10 cellular contexts compared by ENCODE assay signal in the genomic region with DNA sequence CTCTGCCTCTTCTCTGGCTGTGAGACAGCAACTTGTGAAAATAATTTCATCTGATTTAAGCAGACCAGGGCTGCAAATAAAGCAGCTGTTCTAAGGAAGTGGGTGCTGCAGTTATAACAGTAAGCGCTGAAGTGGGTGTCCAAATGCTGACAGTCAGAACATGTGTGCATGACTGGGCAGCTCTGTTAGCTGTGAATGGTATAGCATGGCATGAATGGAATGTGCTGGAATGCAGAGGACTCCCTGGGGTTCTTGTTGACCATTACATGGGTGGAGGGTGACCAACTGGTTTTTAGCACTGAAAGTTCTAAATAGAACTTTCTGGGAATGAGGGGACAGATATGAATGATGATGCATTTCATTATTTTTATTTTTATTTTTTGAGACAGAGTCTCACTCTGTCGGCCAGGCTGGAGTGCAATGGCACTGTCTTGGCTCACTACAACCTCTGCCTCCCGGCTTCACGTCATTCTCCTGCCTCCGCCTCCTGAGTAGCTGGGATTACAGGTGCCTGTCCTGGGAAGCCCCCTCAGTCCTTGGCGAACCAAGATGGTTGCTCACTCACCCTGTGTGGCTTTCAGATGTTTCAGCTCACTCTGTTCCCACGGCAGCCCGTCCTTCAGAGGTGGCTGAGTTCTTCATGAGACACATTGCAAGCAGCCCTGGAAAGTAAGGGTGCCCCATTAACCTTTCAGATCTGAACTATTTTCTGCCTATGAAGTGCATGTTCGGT.
A peak's percentile ranks its signal among the peaks of the same experiment; 100 is the strongest.
DNase-seq lines count a peak whose midpoint lies in the region; TF ChIP-seq lines count a peak whose summit lies in the region.
"Had no signal": no experiment of that assay in that cellular context is flagged by ENCODE, and none has a peak within 500 bp of the region (broad histone marks: within the 10 kb centered on the region; RNA-seq: fewer than 3 reads in every experiment).

No MANE protein-coding gene starts in this region.

- H3K9me3 ChIP-seq in cardiac muscle cell (ENCODE audit: low read depth) (no peaks in the 10 kb centered on the region), prostate gland (no peaks in the 10 kb centered on the region), ovary (no peaks in the 10 kb centered on the region)

- no peak overlapping the region for H3K4me3 Mint-ChIP-seq in activated T-helper 2 cell treated with anti-CD3 and anti-CD28 coated beads, Interferon-gamma antibody, Interleukin-2, Interleukin-4, amounts not matched to agents 10 μg/mL and 5 μg/mL and 100 μg/mL, durations not matched to agents 14 hours and 24 hours and 36 hours (ENCODE audit: low read depth)

- H3K36me3 ChIP-seq in cardiac muscle cell = no peaks in the 10 kb centered on the region
- no peaks in the 10 kb centered on the region for H3K36me3 ChIP-seq in prostate gland
- H3K36me3 ChIP-seq in ovary = no peaks in the 10 kb centered on the region

- H3K4me1 ChIP-seq in cardiac muscle cell (ENCODE audit: low read depth) (no peaks in the 10 kb centered on the region), prostate gland (replicated peaks) (no peaks in the 10 kb centered on the region), ovary (ENCODE audit: insufficient read depth) (peaks cover 2% of the 10 kb centered on the region)

- no peak for TF ChIP-seq POLR2A in prostate gland (IDR thresholded peaks at IDR 0.05)
- TF ChIP-seq POLR2A in ovary (IDR thresholded peaks at IDR 0.05) = no peak

- no peaks in the 10 kb centered on the region for H3K4me1 Mint-ChIP-seq in activated T-helper 2 cell treated with anti-CD3 and anti-CD28 coated beads, Interferon-gamma antibody, Interleukin-2, Interleukin-4, amounts not matched to agents 10 μg/mL and 5 μg/mL and 100 μg/mL, durations not matched to agents 14 hours and 24 hours and 36 hours (ENCODE audit: low read depth)

- H3K27ac ChIP-seq in cardiac muscle cell = no peak overlapping the region
- no peak overlapping the region for H3K27ac ChIP-seq in prostate gland
- H3K27ac ChIP-seq in ovary = no peak overlapping the region

- intact Hi-C loops in prostate gland (cut with DNase I) = no loop called here
- intact Hi-C loops in ovary (cut with DNase I) = no loop called here
- intact Hi-C loops in activated T-helper 2 cell treated with anti-CD3 and anti-CD28 coated beads, Interferon-gamma antibody, Interleukin-2, Interleukin-4, amounts not matched to agents 10 μg/mL and 5 μg/mL and 100 μg/mL, durations not matched to agents 14 hours and 24 hours and 36 hours (cut with micrococcal nuclease) = no loop called here

- no peaks in the 10 kb centered on the region for H3K27me3 ChIP-seq in cardiac muscle cell
- H3K27me3 ChIP-seq in prostate gland (replicated peaks; ENCODE audit: insufficient read depth) = no peaks in the 10 kb centered on the region
- H3K27me3 ChIP-seq in ovary = no peaks in the 10 kb centered on the region

- DNase-seq in ELF-1 (ENCODE audit: low read depth, low spot score) = peak; percentile 50
- DNase-seq in SW480 (ENCODE audit: low spot score) = peak; percentile 44
- DNase-seq in cardiac muscle cell (ENCODE audit: low read depth in 1 of 2, low spot score in 1 of 2) = peak; percentile 68 to 95
- DNase-seq in prostate gland (ENCODE audit: low spot score) = peak; percentile 48
- no peak for DNase-seq in NCI-H524 treated with DMSO at 0.1 percent for 48 hours (lab: John Stamatoyannopoulos, UW)
- no peak for DNase-seq in ovary
- DNase-seq in activated T-helper 2 cell treated with anti-CD3 and anti-CD28 coated beads, Interferon-gamma antibody, Interleukin-2, Interleukin-4, amounts not matched to agents 10 μg/mL and 5 μg/mL and 100 μg/mL, durations not matched to agents 14 hours and 24 hours and 36 hours (ENCODE audit: low spot score) = no peak
- DNase-seq in dermis blood vessel endothelial cell = no peak
- DNase-seq: NCI-H187; stimulated activated naive CD4-positive, alpha-beta T cell treated with Interleukin-2 at 50 U/mL for 16 hours had no signal

- H3K27ac Mint-ChIP-seq in activated T-helper 2 cell treated with anti-CD3 and anti-CD28 coated beads, Interferon-gamma antibody, Interleukin-2, Interleukin-4, amounts not matched to agents 10 μg/mL and 5 μg/mL and 100 μg/mL, durations not matched to agents 14 hours and 24 hours and 36 hours = no peak overlapping the region

- H3K9me3 Mint-ChIP-seq in activated T-helper 2 cell treated with anti-CD3 and anti-CD28 coated beads, Interferon-gamma antibody, Interleukin-2, Interleukin-4, amounts not matched to agents 10 μg/mL and 5 μg/mL and 100 μg/mL, durations not matched to agents 14 hours and 24 hours and 36 hours = no peaks in the 10 kb centered on the region

- H3K4me3 ChIP-seq in cardiac muscle cell (no peak overlapping the region), prostate gland (no peak overlapping the region), ovary (no peak overlapping the region)

- TF ChIP-seq CTCF in cardiac muscle cell (IDR thresholded peaks at IDR 0.05; ENCODE audit: low read depth, low read length) (no peak), prostate gland (IDR thresholded peaks at IDR 0.05) (no peak), ovary (IDR thresholded peaks at IDR 0.05) (no peak)

- no peaks in the 10 kb centered on the region for H3K27me3 Mint-ChIP-seq in activated T-helper 2 cell treated with anti-CD3 and anti-CD28 coated beads, Interferon-gamma antibody, Interleukin-2, Interleukin-4, amounts not matched to agents 10 μg/mL and 5 μg/mL and 100 μg/mL, durations not matched to agents 14 hours and 24 hours and 36 hours (ENCODE audit: low read depth)

- WGBS in prostate gland = 47% methylated on average over 9 of the region's 9 CpGs
- WGBS in ovary, 3 donors = 64 to 71% (median 70%) methylated on average over 9 of the region's 9 CpGs

- H3K36me3 Mint-ChIP-seq in activated T-helper 2 cell treated with anti-CD3 and anti-CD28 coated beads, Interferon-gamma antibody, Interleukin-2, Interleukin-4, amounts not matched to agents 10 μg/mL and 5 μg/mL and 100 μg/mL, durations not matched to agents 14 hours and 24 hours and 36 hours (ENCODE audit: low read depth) = no peaks in the 10 kb centered on the region

- TF ChIP-seq EP300 in ovary (IDR thresholded peaks at IDR 0.05) = no peak

Comparison
In these comparisons a context has a peak if more than half of its experiments do, and no peak if none do; other contexts are left out.
1. DNase-seq: peak in ELF-1 (single experiment), SW480 (single experiment), cardiac muscle cell (2 of 2) and prostate gland (single experiment); none in NCI-H524 treated with DMSO at 0.1 percent for 48 hours (single experiment), ovary (0 of 5), activated T-helper 2 cell treated with anti-CD3 and anti-CD28 coated beads, Interferon-gamma antibody, Interleukin-2, Interleukin-4, amounts not matched to agents 10 μg/mL and 5 μg/mL and 100 μg/mL, durations not matched to agents 14 hours and 24 hours and 36 hours (single experiment) and dermis blood vessel endothelial cell (single experiment).